Comparison of ENCODE assay signal across 8 cellular contexts in the genomic region with DNA sequence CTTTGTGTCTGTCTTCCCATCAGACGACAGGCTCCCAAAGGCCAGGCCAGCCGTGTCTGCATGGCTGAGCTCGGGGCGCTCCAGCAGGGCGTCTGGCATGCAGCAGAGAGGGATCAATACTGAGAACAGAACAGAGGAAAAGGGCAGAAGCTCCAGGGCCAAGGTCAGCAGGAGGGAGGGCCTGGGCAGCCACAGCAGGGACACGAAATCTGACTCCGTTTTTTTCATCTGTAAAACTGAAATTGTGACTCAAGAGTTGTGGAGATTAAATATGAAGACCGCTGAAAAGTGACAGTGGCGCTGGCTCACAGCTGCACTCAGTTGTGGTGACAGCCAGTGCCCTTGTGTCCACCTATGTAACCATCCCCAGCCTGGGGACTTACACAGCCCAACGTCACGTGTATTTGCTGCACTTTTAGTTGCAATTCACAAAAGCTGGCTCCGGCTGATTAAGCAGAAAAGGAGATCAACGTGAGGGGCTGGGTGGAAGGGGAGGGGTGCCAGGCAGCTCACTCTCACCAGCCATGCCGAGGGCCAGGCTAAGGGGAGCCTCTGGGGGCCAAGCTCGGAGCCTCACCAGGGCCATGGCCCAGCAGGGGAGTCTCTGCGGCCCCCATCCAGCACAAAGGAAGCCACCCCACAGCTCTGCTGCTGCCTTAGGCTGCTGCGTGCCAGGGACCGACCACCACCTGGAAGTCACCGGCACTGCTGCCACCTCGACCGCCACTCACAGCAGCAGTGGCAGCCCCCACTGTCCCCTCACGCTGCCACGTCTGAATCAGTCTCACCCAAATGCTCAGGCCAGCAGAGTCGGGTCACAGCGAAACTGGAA.
DNase-seq lines count a peak whose midpoint lies in the region; ATAC-seq and TF ChIP-seq lines count a peak whose summit lies in the region.

No MANE protein-coding gene starts in this region.

- peak overlapping the region; percentile 10 for H3K4me3 ChIP-seq in kidney epithelial cell (ENCODE audit: low read depth, low read length)
- H3K4me3 ChIP-seq in aorta (ENCODE audit: low read length in 2 of 2), result no peak overlapping the region
- H3K4me3 ChIP-seq in MG63, result no peak overlapping the region

- H3K27me3 ChIP-seq in kidney epithelial cell (ENCODE audit: control insufficient read depth, insufficient read depth, low read length) (no peaks in the 10 kb centered on the region), aorta (ENCODE audit: control insufficient read depth in 1 of 2, insufficient read depth in 2 of 2, low read length in 1 of 2) (no peaks in the 10 kb centered on the region), MG63 (no peaks in the 10 kb centered on the region)

- no peak for DNase-seq in kidney epithelial cell (ENCODE audit: low read depth)
- DNase-seq in aorta, result no peak
- DNase-seq in stimulated activated CD8-positive, alpha-beta memory T cell treated with anti-CD3 and anti-CD28 coated beads, Interleukin-4, amount 100 ng/mL, for 48 hours, result no peak
- DNase-seq in MG63, result no peak

- H3K36me3 ChIP-seq in kidney epithelial cell (ENCODE audit: control insufficient read depth, insufficient read depth, low read length) (no peaks in the 10 kb centered on the region), aorta (ENCODE audit: control insufficient read depth in 1 of 2, insufficient read depth in 2 of 2, low read length in 1 of 2) (no peaks in the 10 kb centered on the region), MG63 (peaks cover 6% of the 10 kb centered on the region)

- H3K4me1 ChIP-seq in aorta (ENCODE audit: control insufficient read depth in 1 of 2, insufficient read depth in 2 of 2, low read length in 2 of 2), result no peaks in the 10 kb centered on the region

- H3K9me3 ChIP-seq in aorta (ENCODE audit: control insufficient read depth, low read length) (no peaks in the 10 kb centered on the region), MG63 (no peaks in the 10 kb centered on the region)

- peak; percentile 11 for ATAC-seq in GM18870 (IDR thresholded peaks at IDR 0.05; ENCODE audit: unreplicated experiment)
- peak; percentile 18 for ATAC-seq in HG02981 (IDR thresholded peaks at IDR 0.05; ENCODE audit: unreplicated experiment)
- ATAC-seq in aorta (ENCODE audit: low FRiP score), result peak; percentile 35
- no peak for ATAC-seq in HG02852 (IDR thresholded peaks at IDR 0.05; ENCODE audit: unreplicated experiment)

- WGBS in aorta, 2 donors, result 63 to 64% methylated on average over 25 of the region's 25 CpGs

- TF ChIP-seq CTCF in VCaP (conservative IDR thresholded peaks at IDR 0.05), result 0 out of 2 replicates have a peak, but pooled peaks have one; percentile 4
- TF ChIP-seq CTCF in kidney epithelial cell (IDR thresholded peaks at IDR 0.05; ENCODE audit: insufficient read depth, low read length, poor library complexity, severe bottlenecking), result no peak

- H3K27ac ChIP-seq in VCaP, result peak overlapping the region; percentile 36; the same call in 1 of the 2 replicates
- H3K27ac ChIP-seq in aorta (ENCODE audit: low read depth in 1 of 2, low read length in 2 of 2), result no peak overlapping the region

- intact Hi-C loops in aorta (cut with DNase I), result loop anchor here in 1 of 2 donors (10.0 kb wide), 1 partner anchor 1448 kb away; no protein-coding TSS in a partner anchor
